3 cellular contexts compared by ENCODE assay signal in the genomic region with DNA sequence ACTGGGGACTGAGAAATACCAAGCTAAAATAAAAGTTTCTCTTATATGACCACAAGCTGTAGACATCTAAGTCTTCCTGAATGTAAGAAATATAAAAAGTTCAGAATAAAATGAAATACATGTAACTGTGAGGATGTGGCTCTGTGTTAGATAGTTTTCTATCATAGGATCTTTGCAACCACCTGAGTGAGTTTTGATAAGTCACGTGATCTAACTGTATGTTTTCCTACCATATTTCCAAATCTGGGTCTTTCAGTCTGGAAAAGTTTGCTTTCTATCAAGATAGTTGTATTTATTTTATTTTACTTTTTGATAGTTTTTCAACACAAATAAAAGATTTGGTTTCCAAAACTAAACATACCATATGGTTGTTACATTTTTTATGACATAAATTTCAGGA.
TF ChIP-seq lines count a peak whose summit lies in the region.

No MANE protein-coding gene starts in this region.

TF ChIP-seq in HepG2, 621 proteins besides CTCF, POLR2A, EP300 and RAD21:
- TF ChIP-seq ZNF451 (CRISPR knock-in tag; IDR thresholded peaks at IDR 0.05) (no peak), BHLHE40 (IDR thresholded peaks at IDR 0.05; ENCODE audit: low read length) (no peak), USF2 (IDR thresholded peaks at IDR 0.05; ENCODE audit: low read depth, low read length) (peak; percentile 58), USF2 (CRISPR knock-in tag; IDR thresholded peaks at IDR 0.05; ENCODE audit: borderline replicate concordance) (no peak), RAD51 (IDR thresholded peaks at IDR 0.05; ENCODE audit: borderline replicate concordance) (peak; percentile 70; the same call in 1 of the 2 replicates)

TF ChIP-seq in A549, 52 proteins besides CTCF, POLR2A, EP300 and RAD21:
- no peak for TF ChIP-seq RNF2 (IDR thresholded peaks at IDR 0.05; ENCODE audit: borderline replicate concordance, low read depth)
- 0 out of 2 replicates have a peak, but pooled peaks have one; percentile 18 for TF ChIP-seq USF2 (IDR thresholded peaks at IDR 0.05)
- no peak for TF ChIP-seq SREBF2 (IDR thresholded peaks at IDR 0.05)
- TF ChIP-seq ESRRA (IDR thresholded peaks at IDR 0.05; ENCODE audit: borderline replicate concordance, low read length), result no peak
- no peak for TF ChIP-seq ZNF302 (CRISPR knock-in tag; IDR thresholded peaks at IDR 0.05)
- no peak for TF ChIP-seq CHD4 (IDR thresholded peaks at IDR 0.05; ENCODE audit: borderline replicate concordance)

TF ChIP-seq in GM12878, 131 proteins besides CTCF, POLR2A, EP300 and RAD21:
- TF ChIP-seq, protein P1, sequence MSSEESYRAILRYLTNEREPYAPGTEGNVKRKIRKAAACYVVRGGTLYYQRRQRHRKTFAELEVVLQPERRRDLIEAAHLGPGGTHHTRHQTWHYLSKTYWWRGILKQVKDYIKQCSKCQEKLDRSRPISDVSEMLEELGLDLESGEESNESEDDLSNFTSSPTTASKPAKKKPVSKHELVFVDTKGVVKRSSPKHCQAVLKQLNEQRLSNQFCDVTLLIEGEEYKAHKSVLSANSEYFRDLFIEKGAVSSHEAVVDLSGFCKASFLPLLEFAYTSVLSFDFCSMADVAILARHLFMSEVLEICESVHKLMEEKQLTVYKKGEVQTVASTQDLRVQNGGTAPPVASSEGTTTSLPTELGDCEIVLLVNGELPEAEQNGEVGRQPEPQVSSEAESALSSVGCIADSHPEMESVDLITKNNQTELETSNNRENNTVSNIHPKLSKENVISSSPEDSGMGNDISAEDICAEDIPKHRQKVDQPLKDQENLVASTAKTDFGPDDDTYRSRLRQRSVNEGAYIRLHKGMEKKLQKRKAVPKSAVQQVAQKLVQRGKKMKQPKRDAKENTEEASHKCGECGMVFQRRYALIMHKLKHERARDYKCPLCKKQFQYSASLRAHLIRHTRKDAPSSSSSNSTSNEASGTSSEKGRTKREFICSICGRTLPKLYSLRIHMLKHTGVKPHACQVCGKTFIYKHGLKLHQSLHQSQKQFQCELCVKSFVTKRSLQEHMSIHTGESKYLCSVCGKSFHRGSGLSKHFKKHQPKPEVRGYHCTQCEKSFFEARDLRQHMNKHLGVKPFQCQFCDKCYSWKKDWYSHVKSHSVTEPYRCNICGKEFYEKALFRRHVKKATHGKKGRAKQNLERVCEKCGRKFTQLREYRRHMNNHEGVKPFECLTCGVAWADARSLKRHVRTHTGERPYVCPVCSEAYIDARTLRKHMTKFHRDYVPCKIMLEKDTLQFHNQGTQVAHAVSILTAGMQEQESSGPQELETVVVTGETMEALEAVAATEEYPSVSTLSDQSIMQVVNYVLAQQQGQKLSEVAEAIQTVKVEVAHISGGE (CRISPR knock-in tag; IDR thresholded peaks at IDR 0.05), result no peak
- TF ChIP-seq STAT3 (IDR thresholded peaks at IDR 0.05; ENCODE audit: low read depth, low read length) (no peak), CEBPB (IDR thresholded peaks at IDR 0.05; ENCODE audit: borderline replicate concordance in 1 of 2, low read depth in 2 of 2, low read length in 2 of 2) (no peak), RAD51 (IDR thresholded peaks at IDR 0.05) (peak; percentile 73; the same call in 1 of the 2 replicates), FOXM1 (IDR thresholded peaks at IDR 0.05; ENCODE audit: low read depth, low read length) (no peak), MAX (IDR thresholded peaks at IDR 0.05; ENCODE audit: low read depth, low read length) (no peak)
TF ChIP-seq in GM12878: peak in this region for 1.
